In genomic region chr3:42226470-42227425, GRCh38 we compare ENCODE assay signal across 22 cellular contexts. TPM values are rescaled to one million over a fixed set of nuclear protein-coding genes. Genes with fewer than 3 reads are reported as not detected.
DNase-seq lines count a peak whose midpoint lies in the region; ATAC-seq, FAIRE-seq and TF ChIP-seq lines count a peak whose summit lies in the region.
"Had no signal": no experiment of that assay in that cellular context is flagged by ENCODE, and none has a peak within 500 bp of the region (broad histone marks: within the 10 kb centered on the region; RNA-seq: fewer than 3 reads in every experiment).

No MANE protein-coding gene starts in this region.

- H3K4me1 Mint-ChIP-seq in WTC11 (peaks cover 2% of the 10 kb centered on the region), endodermal cell (no peaks in the 10 kb centered on the region)
- H3K4me1 Mint-ChIP-seq: stimulated activated effector memory CD8-positive, alpha-beta T cell treated with anti-CD3 and anti-CD28 coated beads, Interleukin-12 subunit alpha, Interleukin-12 subunit beta, amount 100 ng/mL, for 72 hours had no signal

- no peaks in the 10 kb centered on the region for H3K27me3 Mint-ChIP-seq in WTC11 (ENCODE audit: low read depth)
- no peaks in the 10 kb centered on the region for H3K27me3 Mint-ChIP-seq in endodermal cell (ENCODE audit: insufficient read depth)
- H3K27me3 Mint-ChIP-seq: activated naive CD8-positive, alpha-beta T cell treated with anti-CD3 and anti-CD28 coated beads, Interleukin-2, amount 50 U/mL, for 24 hours had no signal

- ATAC-seq in WTC11 = no peak; the same call in 1 of the 2 replicates
- ATAC-seq in lower lobe of right lung = peak; percentile 28 to 51
- ATAC-seq in psoas muscle = no peak
- ATAC-seq in GM18868 (IDR thresholded peaks at IDR 0.05; ENCODE audit: unreplicated experiment) = no peak
- ATAC-seq in GM18909 (IDR thresholded peaks at IDR 0.05; ENCODE audit: poor library complexity, unreplicated experiment) = no peak
- ATAC-seq: activated naive CD8-positive, alpha-beta T cell treated with anti-CD3 and anti-CD28 coated beads, Interleukin-2, amount 50 U/mL, for 24 hours; stimulated activated effector memory CD8-positive, alpha-beta T cell treated with anti-CD3 and anti-CD28 coated beads, Interleukin-12 subunit alpha, Interleukin-12 subunit beta, amount 100 ng/mL, for 72 hours had no signal

- no peaks in the 10 kb centered on the region for H3K27me3 ChIP-seq in lower lobe of right lung (ENCODE audit: low read depth)
- H3K27me3 ChIP-seq in psoas muscle (ENCODE audit: insufficient read depth in 3 of 3, low read length in 2 of 3) = no peaks in the 10 kb centered on the region
- H3K27me3 ChIP-seq in endodermal cell (ENCODE audit: control insufficient read depth, insufficient read depth, low read length, poor library complexity, severe bottlenecking) = no peaks in the 10 kb centered on the region
- H3K27me3 ChIP-seq: BLaER1 treated with 17β-estradiol and CSF1 and Interleukin-3, amounts not matched to agents 10 nM and 100 nM; MG63; Peyer's patch; sigmoid colon; vagina had no signal

- H3K9me3 Mint-ChIP-seq in WTC11 (peaks cover 5% of the 10 kb centered on the region; the same call in 1 of the 2 replicates), endodermal cell (no peaks in the 10 kb centered on the region)
- H3K9me3 Mint-ChIP-seq: activated naive CD8-positive, alpha-beta T cell treated with anti-CD3 and anti-CD28 coated beads, Interleukin-2, amount 50 U/mL, for 24 hours; stimulated activated effector memory CD8-positive, alpha-beta T cell treated with anti-CD3 and anti-CD28 coated beads, Interleukin-12 subunit alpha, Interleukin-12 subunit beta, amount 100 ng/mL, for 72 hours; T-helper 1 cell treated with Interleukin-12 subunit alpha and Interleukin-12 subunit beta and Interleukin-4 antibody, amounts not matched to agents 30 μg/mL and 1 μg/mL, for 36 hours had no signal

- CTCF ChIA-PET in WTC11 (lab: Charles Lee) = no interaction called here

- H3K9ac ChIP-seq in endodermal cell (ENCODE audit: extremely low read depth, low read length, poor library complexity, severe bottlenecking) = no peak overlapping the region
- H3K9ac ChIP-seq: BLaER1 treated with 17β-estradiol and CSF1 and Interleukin-3, amounts not matched to agents 10 nM and 100 nM had no signal

- POLR2A ChIA-PET in WTC11 (lab: Charles Lee) = no interaction called here

- H3K4me3 Mint-ChIP-seq in WTC11 = no peak overlapping the region
- no peak overlapping the region for H3K4me3 Mint-ChIP-seq in endodermal cell
- H3K4me3 Mint-ChIP-seq: activated naive CD8-positive, alpha-beta T cell treated with anti-CD3 and anti-CD28 coated beads, Interleukin-2, amount 50 U/mL, for 24 hours; stimulated activated effector memory CD8-positive, alpha-beta T cell treated with anti-CD3 and anti-CD28 coated beads, Interleukin-12 subunit alpha, Interleukin-12 subunit beta, amount 100 ng/mL, for 72 hours; T-helper 1 cell treated with Interleukin-12 subunit alpha and Interleukin-12 subunit beta and Interleukin-4 antibody, amounts not matched to agents 30 μg/mL and 1 μg/mL, for 36 hours had no signal

- H3K36me3 Mint-ChIP-seq in WTC11 (peaks cover 24% of the 10 kb centered on the region), endodermal cell (ENCODE audit: low read depth) (peaks cover 30% of the 10 kb centered on the region)

- WGBS in psoas muscle, 3 donors = 74 to 81% (median 81%) methylated on average over 11 of the region's 11 CpGs
- WGBS in endodermal cell (ENCODE audit: insufficient coverage in 1 of 2, insufficient read length in 1 of 2), 2 experiments = 89 to 92% methylated on average over 11 of the region's 11 CpGs

- H3K27ac Mint-ChIP-seq in WTC11 (0 out of 2 replicates have a peak overlapping the region, but pooled peaks have one; percentile 28), endodermal cell (no peak overlapping the region)
- H3K27ac Mint-ChIP-seq: activated naive CD8-positive, alpha-beta T cell treated with anti-CD3 and anti-CD28 coated beads, Interleukin-2, amount 50 U/mL, for 24 hours; stimulated activated effector memory CD8-positive, alpha-beta T cell treated with anti-CD3 and anti-CD28 coated beads, Interleukin-12 subunit alpha, Interleukin-12 subunit beta, amount 100 ng/mL, for 72 hours; T-helper 1 cell treated with Interleukin-12 subunit alpha and Interleukin-12 subunit beta and Interleukin-4 antibody, amounts not matched to agents 30 μg/mL and 1 μg/mL, for 36 hours had no signal

- DNase-seq in GM12892 (ENCODE audit: insufficient read length) = no peak
- peak; percentile 19 for DNase-seq in NAMALWA (ENCODE audit: low spot score)
- DNase-seq in WTC11 (ENCODE audit: low spot score) = no peak
- no peak for DNase-seq in lower lobe of right lung
- no peak for DNase-seq in psoas muscle
- no peak for DNase-seq in endodermal cell
- DNase-seq: activated naive CD8-positive, alpha-beta T cell treated with anti-CD3 and anti-CD28 coated beads, Interleukin-2, amount 50 U/mL, for 24 hours; mammary epithelial cell; MG63; NCI-H446; Peyer's patch; sigmoid colon; stimulated activated CD4-positive, alpha-beta T cell treated with anti-CD3 and anti-CD28 coated beads, Interleukin-4, amount 100 ng/mL, for 4 hours had no signal

- no peaks in the 10 kb centered on the region for H3K9me3 ChIP-seq in lower lobe of right lung
- no peaks in the 10 kb centered on the region for H3K9me3 ChIP-seq in psoas muscle
- no peaks in the 10 kb centered on the region for H3K9me3 ChIP-seq in endodermal cell (ENCODE audit: control insufficient read depth, low read length)
- H3K9me3 ChIP-seq: BLaER1 treated with 17β-estradiol and CSF1 and Interleukin-3, amounts not matched to agents 10 nM and 100 nM; esophagus muscularis mucosa; MG63; Peyer's patch; sigmoid colon; vagina had no signal

- no peaks in the 10 kb centered on the region for H3K4me1 ChIP-seq in lower lobe of right lung
- peaks cover 14% of the 10 kb centered on the region for H3K4me1 ChIP-seq in psoas muscle
- no peaks in the 10 kb centered on the region for H3K4me1 ChIP-seq in endodermal cell (ENCODE audit: control insufficient read depth, insufficient read depth, low read length)

- H3K27ac ChIP-seq in lower lobe of right lung (no peak overlapping the region), psoas muscle (no peak overlapping the region), endodermal cell (ENCODE audit: low read depth, low read length) (no peak overlapping the region)
- H3K27ac ChIP-seq: BLaER1 treated with 17β-estradiol and CSF1 and Interleukin-3, amounts not matched to agents 10 nM and 100 nM; esophagus muscularis mucosa; Peyer's patch; sigmoid colon had no signal

- TF ChIP-seq POLR2A in GM12892 (IDR thresholded peaks at IDR 0.05; ENCODE audit: low read depth, low read length) = peak; percentile 30; the same call in 1 of the 2 replicates

- FAIRE-seq in GM12892 (lab: Jason Lieb, UNC) = no peak
- FAIRE-seq: GM18507 had no signal

- TF ChIP-seq CTCF in WTC11 (IDR thresholded peaks at IDR 0.05) (no peak), lower lobe of right lung (IDR thresholded peaks at IDR 0.05) (no peak), psoas muscle (IDR thresholded peaks at IDR 0.05) (no peak), endodermal cell (conservative IDR thresholded peaks at IDR 0.05) (no peak)

- H3K4me3 ChIP-seq in lower lobe of right lung (no peak overlapping the region), psoas muscle (no peak overlapping the region), endodermal cell (ENCODE audit: low read length) (no peak overlapping the region)
- H3K4me3 ChIP-seq: BLaER1 treated with 17β-estradiol and CSF1 and Interleukin-3, amounts not matched to agents 10 nM and 100 nM; esophagus muscularis mucosa; MG63; Peyer's patch; sigmoid colon; vagina had no signal

- intact Hi-C loops in lower lobe of right lung (cut with DNase I) = no loop called here
- intact Hi-C loops in psoas muscle (cut with DNase I) = loop anchor here (5.0 to 10.0 kb wide), 2 partner anchors 316 to 332 kb away; no protein-coding TSS in a partner anchor

- H3K36me3 ChIP-seq in lower lobe of right lung (peaks cover 40% of the 10 kb centered on the region), psoas muscle (ENCODE audit: insufficient read depth in 1 of 2, low read depth in 1 of 2) (peaks cover 3 to 19% of the 10 kb centered on the region in 2 donors), endodermal cell (ENCODE audit: control insufficient read depth, insufficient read depth, low read length) (peaks cover 22% of the 10 kb centered on the region)
- H3K36me3 ChIP-seq: MG63 had no signal

TF ChIP-seq in WTC11, 78 proteins besides CTCF, POLR2A, EP300 and RAD21:
- TF ChIP-seq ZNF121 (CRISPR knock-in tag; IDR thresholded peaks at IDR 0.05) (no peak), USF2 (CRISPR knock-in tag; IDR thresholded peaks at IDR 0.05) (peak; percentile 72), USF1 (CRISPR knock-in tag; IDR thresholded peaks at IDR 0.05) (peak; percentile 37; the same call in 1 of the 2 replicates), FOXK1 (CRISPR knock-in tag; IDR thresholded peaks at IDR 0.05) (no peak)
TF ChIP-seq in WTC11: peak in this region for 2.

RNA-seq across cellular contexts. Expression of gene CCK, which starts 39.2 kb away (rescaled TPM):
- not detected for polyA plus RNA-seq in GM12892 (2012; ENCODE audit: missing spikeins)
- total RNA-seq in WTC11 (2021) (0.50 to 1.1 TPM (median 0.94 TPM) in 3 replicates), lower lobe of right lung (not detected), psoas muscle (not detected), endodermal cell (under 1 TPM; 0.64 to 0.97 TPM)
- under 1 TPM in 2 of 3 donors, not detected in 1; 0.22 to 0.31 TPM for polyA plus RNA-seq in psoas muscle
- polyA plus RNA-seq in endodermal cell (2013, experiment 1 of 2) = not detected
- polyA plus RNA-seq in endodermal cell (2013, experiment 2 of 2) = 0.46 TPM
- total RNA-seq: chondrocyte, vagina had no signal

Comparison
In these comparisons a context has a peak if more than half of its experiments do, and no peak if none do; other contexts are left out.
1. ATAC-seq: peak in lower lobe of right lung (2 of 2); none in WTC11 (single experiment), psoas muscle (0 of 4), GM18868 (single experiment) and GM18909 (single experiment).